ENCODE assay signal across 35 cellular contexts in the genomic region with DNA sequence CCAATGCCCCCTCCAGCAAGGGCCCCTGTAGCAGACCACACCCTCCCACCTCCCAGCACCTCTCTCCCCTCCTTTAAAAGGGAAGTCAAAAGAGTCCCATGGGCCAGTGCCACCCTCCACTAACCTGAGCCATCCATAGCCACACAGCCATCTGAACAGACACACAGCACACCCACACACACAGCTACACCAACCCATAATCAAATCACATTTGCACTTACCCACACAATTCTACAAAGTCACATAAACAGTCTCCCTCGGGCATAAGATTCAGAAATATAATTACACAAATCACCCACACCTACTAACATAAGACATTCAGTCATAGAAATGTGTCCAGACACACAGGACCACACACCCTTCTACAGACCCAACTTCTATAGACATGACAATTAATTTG.
"Had no signal": no experiment of that assay in that cellular context is flagged by ENCODE, and none has a peak within 500 bp of the region (broad histone marks: within the 10 kb centered on the region; RNA-seq: fewer than 3 reads in every experiment).

No MANE protein-coding gene starts in this region.

- DNase-seq: Karpas-422, Kasumi-1, MG63, MM.1S, MV-4-11, NCI-H1048, NCI-H1092, NCI-H1092 treated with DMSO at 0.1 percent for 48 hours, NCI-H1105, NCI-H1105 treated with DMSO at 0.1 percent for 48 hours, NCI-H1417, NCI-H1417 treated with DMSO at 0.1 percent for 48 hours, NCI-H1436, NCI-H1436 treated with DMSO at 0.1 percent for 48 hours, NCI-H146, NCI-H1694, NCI-H1694 treated with DMSO at 0.1 percent for 48 hours, NCI-H187, NCI-H187 treated with DMSO at 0.1 percent for 48 hours, NCI-H1930, NCI-H2029, NCI-H2029 treated with DMSO at 0.1 percent for 48 hours, NCI-H2081, NCI-H2081 treated with DMSO at 0.1 percent for 48 hours, NCI-H2107, NCI-H2171, NCI-H2171 treated with DMSO at 0.1 percent for 48 hours, NCI-H2227 treated with DMSO at 0.1 percent for 48 hours, NCI-H226, NCI-H345, NCI-H446, NCI-H446 treated with DMSO at 0.1 percent for 48 hours, NCI-H510A, NCI-H510A treated with DMSO at 0.1 percent for 48 hours, NCI-H524 had no signal

- H3K36me3 ChIP-seq: MG63 had no signal

- H3K9me3 ChIP-seq: MG63 had no signal

- H3K4me3 ChIP-seq: MG63 had no signal
